Comparison of ENCODE assay signal across 20 cellular contexts in genomic region chr1:62905309-62905708, GRCh38.
DNase-seq lines count a peak whose midpoint lies in the region; FAIRE-seq and TF ChIP-seq lines count a peak whose summit lies in the region.
"Had no signal": no experiment of that assay in that cellular context is flagged by ENCODE, and none has a peak within 500 bp of the region (broad histone marks: within the 10 kb centered on the region; RNA-seq: fewer than 3 reads in every experiment).

No MANE protein-coding gene starts in this region.

- H3K4me1 Mint-ChIP-seq in progenitor cell of endocrine pancreas (ENCODE audit: low read depth): no peaks in the 10 kb centered on the region

- no peak overlapping the region for H3K4me3 Mint-ChIP-seq in progenitor cell of endocrine pancreas (ENCODE audit: low read depth)
- H3K4me3 Mint-ChIP-seq: activated CD4-positive, alpha-beta memory T cell treated with anti-CD3 and anti-CD28 coated beads for 36 hours; naive thymus-derived CD4-positive, alpha-beta T cell; T-cell; WTC11 had no signal

- H3K27ac Mint-ChIP-seq in progenitor cell of endocrine pancreas: no peak overlapping the region
- H3K27ac Mint-ChIP-seq: activated CD4-positive, alpha-beta memory T cell treated with anti-CD3 and anti-CD28 coated beads for 36 hours; naive thymus-derived CD4-positive, alpha-beta T cell; T-cell; WTC11 had no signal

- H3K27me3 ChIP-seq in kidney epithelial cell (ENCODE audit: control insufficient read depth, insufficient read depth, low read length): no peaks in the 10 kb centered on the region
- H3K27me3 ChIP-seq: vagina had no signal

- no peaks in the 10 kb centered on the region for H3K36me3 Mint-ChIP-seq in progenitor cell of endocrine pancreas (ENCODE audit: insufficient read depth)
- H3K36me3 Mint-ChIP-seq: activated CD4-positive, alpha-beta memory T cell treated with anti-CD3 and anti-CD28 coated beads for 36 hours; naive thymus-derived CD4-positive, alpha-beta T cell; T-cell; WTC11 had no signal

- no peak overlapping the region for H3K4me3 ChIP-seq in kidney epithelial cell (ENCODE audit: low read depth, low read length)
- H3K4me3 ChIP-seq: GM12878, heart right ventricle, vagina had no signal

- no peaks in the 10 kb centered on the region for H3K36me3 ChIP-seq in kidney epithelial cell (ENCODE audit: control insufficient read depth, insufficient read depth, low read length)
- H3K36me3 ChIP-seq: heart right ventricle, vagina had no signal

- H3K9me3 Mint-ChIP-seq in progenitor cell of endocrine pancreas (ENCODE audit: low read depth): no peaks in the 10 kb centered on the region
- H3K9me3 Mint-ChIP-seq: activated CD4-positive, alpha-beta memory T cell treated with anti-CD3 and anti-CD28 coated beads for 36 hours; T-cell; WTC11 had no signal

- TF ChIP-seq CTCF in kidney epithelial cell (IDR thresholded peaks at IDR 0.05; ENCODE audit: insufficient read depth, low read length, poor library complexity, severe bottlenecking) (no peak), progenitor cell of endocrine pancreas (IDR thresholded peaks at IDR 0.05; ENCODE audit: unreplicated experiment) (no peak)

- no peak for FAIRE-seq in RCC 7860 (lab: Jason Lieb, UNC)
- FAIRE-seq: GM12878 had no signal

- no peaks in the 10 kb centered on the region for H3K27me3 Mint-ChIP-seq in progenitor cell of endocrine pancreas

- peak; percentile 93 for DNase-seq in DMS79 treated with DMSO at 0.1 percent for 48 hours (lab: John Stamatoyannopoulos, UW)
- peak; percentile 54 for DNase-seq in NCI-H146 treated with DMSO at 0.1 percent for 48 hours (lab: John Stamatoyannopoulos, UW; ENCODE audit: unreplicated experiment)
- DNase-seq in NCI-H69 (lab: John Stamatoyannopoulos, UW): peak; percentile 90
- DNase-seq in kidney epithelial cell (ENCODE audit: low read depth): peak; percentile 45
- no peak for DNase-seq in progenitor cell of endocrine pancreas (ENCODE audit: low spot score, unreplicated experiment)
- DNase-seq in AG08395 (ENCODE audit: low spot score): no peak
- DNase-seq in RCC 7860 (ENCODE audit: low spot score): no peak
- DNase-seq: activated CD4-positive, alpha-beta memory T cell treated with anti-CD3 and anti-CD28 coated beads for 36 hours; activated naive CD4-positive, alpha-beta T cell treated with anti-CD3 and anti-CD28 coated beads, Interleukin-2, amount 50 U/mL, for 16 hours; activated T-cell treated with anti-CD3 and anti-CD28 coated beads, Interleukin-2, amount 50 U/mL, for 1 hour; COR-L47; GDM1; heart right ventricle; naive thymus-derived CD4-positive, alpha-beta T cell; NCI-H1048; stimulated activated CD4-positive, alpha-beta T cell treated with anti-CD3 and anti-CD28 coated beads, Interleukin-4, amount 100 ng/mL, for 4 hours; T-cell had no signal

Comparison
In these comparisons a context has a peak if more than half of its experiments do, and no peak if none do; other contexts are left out.
1. DNase-seq: peak in DMS79 treated with DMSO at 0.1 percent for 48 hours (single experiment), NCI-H146 treated with DMSO at 0.1 percent for 48 hours (single experiment), NCI-H69 (single experiment) and kidney epithelial cell (single experiment); none in progenitor cell of endocrine pancreas (single experiment), AG08395 (single experiment) and RCC 7860 (single experiment).